6 cellular contexts compared by ENCODE assay signal in the genomic region with DNA sequence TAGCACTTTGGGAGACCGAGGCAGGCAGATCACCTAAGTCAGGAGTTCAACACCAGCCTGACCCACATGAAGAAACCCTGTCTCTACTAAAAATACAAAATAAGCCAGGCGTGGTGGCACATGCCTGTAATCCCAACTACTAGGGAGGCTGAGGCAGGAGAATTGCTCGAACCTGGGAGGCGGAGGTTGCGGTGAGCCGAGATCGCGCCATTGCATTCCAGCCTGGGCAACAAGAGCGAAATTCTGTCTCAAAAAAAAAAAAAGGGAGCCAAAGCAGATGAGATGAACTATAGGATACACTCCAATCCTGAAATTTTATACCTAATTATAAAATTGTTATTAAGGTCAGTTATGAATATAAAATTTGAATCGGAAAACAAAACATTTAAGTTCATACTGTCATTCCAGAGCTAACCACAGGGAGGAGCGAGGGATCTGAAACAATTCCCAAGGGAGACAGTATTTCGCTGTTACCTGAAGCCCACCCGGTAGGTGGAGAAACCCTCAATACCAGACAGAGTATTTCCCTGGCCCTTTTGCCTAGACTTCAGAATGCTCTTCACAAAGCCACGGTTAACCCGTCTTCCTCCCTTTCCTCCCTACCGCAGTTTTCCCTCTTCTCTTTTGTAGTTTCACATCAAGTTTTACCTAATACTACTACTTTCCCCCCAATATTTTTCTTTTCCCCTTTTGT. TPM values are rescaled to one million over a fixed set of nuclear protein-coding genes. Genes with fewer than 3 reads are reported as not detected.
DNase-seq lines count a peak whose midpoint lies in the region; ATAC-seq and TF ChIP-seq lines count a peak whose summit lies in the region.

No MANE protein-coding gene starts in this region.

- no peak overlapping the region for H2AFZ ChIP-seq in KMS-11 (ENCODE audit: low read depth)

- TF ChIP-seq CTCF in CD4-positive, alpha-beta T cell (IDR thresholded peaks at IDR 0.05): no peak
- TF ChIP-seq CTCF in KMS-11 (conservative IDR thresholded peaks at IDR 0.05; ENCODE audit: low read depth, low read length): peak; percentile 36; the same call in 1 of the 2 replicates

- H3K27ac Mint-ChIP-seq in CD4-positive, alpha-beta T cell: peak overlapping the region; percentile 82
- peak overlapping the region; percentile 58 for H3K27ac Mint-ChIP-seq in activated CD4-positive, alpha-beta memory T cell treated with anti-CD3 and anti-CD28 coated beads, Interleukin-2, amount 10 ng/mL, durations not matched to agents 7 days and 5 days

- peaks cover 36% of the 10 kb centered on the region for H3K4me1 ChIP-seq in KMS-11 (ENCODE audit: low read depth, poor library complexity, severe bottlenecking)

- no peaks in the 10 kb centered on the region for H3K36me3 ChIP-seq in KMS-11 (ENCODE audit: insufficient read depth)

- peaks cover 15% of the 10 kb centered on the region for H3K36me3 Mint-ChIP-seq in CD4-positive, alpha-beta T cell (ENCODE audit: low read depth)
- peaks cover 41% of the 10 kb centered on the region for H3K36me3 Mint-ChIP-seq in activated CD4-positive, alpha-beta memory T cell treated with anti-CD3 and anti-CD28 coated beads, Interleukin-2, amount 10 ng/mL, durations not matched to agents 7 days and 5 days (ENCODE audit: low read depth)

- no peak overlapping the region for H3K4me3 ChIP-seq in KMS-11 (IDR thresholded peaks at IDR 0.05; ENCODE audit: insufficient read depth, low read depth, low read length)

- H3K9me3 ChIP-seq in CD4-positive, alpha-beta T cell (ENCODE audit: control insufficient read depth, low read length): no peaks in the 10 kb centered on the region

- POLR2A ChIA-PET in CD4-positive, alpha-beta T cell (lab: Charles Lee): interaction anchor here (0.7 to 2.7 kb wide), 3 partner anchors 28 to 223 kb away, joined by 3 to 16 read pairs (median 3); partner anchors contain the start of gene ZNF513
- POLR2A ChIA-PET in activated CD4-positive, alpha-beta memory T cell treated with anti-CD3 and anti-CD28 coated beads, Interleukin-2, amount 10 ng/mL, durations not matched to agents 7 days and 5 days (lab: Charles Lee): interaction anchor here (1.0 to 6.3 kb wide), 5 partner anchors 16 to 85 kb away, joined by 3 to 155 read pairs (median 5); partner anchors contain the start of genes MPV17 and NRBP1

- H3K4me1 Mint-ChIP-seq in CD4-positive, alpha-beta T cell (ENCODE audit: low read depth): peaks cover 45% of the 10 kb centered on the region
- H3K4me1 Mint-ChIP-seq in activated CD4-positive, alpha-beta memory T cell treated with anti-CD3 and anti-CD28 coated beads, Interleukin-2, amount 10 ng/mL, durations not matched to agents 7 days and 5 days: peaks cover 56% of the 10 kb centered on the region

- no peak for ATAC-seq in CD4-positive, alpha-beta T cell (ENCODE audit: poor library complexity)
- ATAC-seq in left lobe of liver: peak; percentile 20
- no peak for ATAC-seq in GM18517 (IDR thresholded peaks at IDR 0.05; ENCODE audit: unreplicated experiment)
- ATAC-seq in GM18909 (IDR thresholded peaks at IDR 0.05; ENCODE audit: poor library complexity, unreplicated experiment): no peak

- DNase-seq in CD4-positive, alpha-beta T cell: no peak
- no peak for DNase-seq in activated CD4-positive, alpha-beta memory T cell treated with anti-CD3 and anti-CD28 coated beads, Interleukin-2, amount 10 ng/mL, durations not matched to agents 7 days and 5 days
- no peak for DNase-seq in left lobe of liver (ENCODE audit: low spot score)

- no peaks in the 10 kb centered on the region for H3K27me3 Mint-ChIP-seq in CD4-positive, alpha-beta T cell
- H3K27me3 Mint-ChIP-seq in activated CD4-positive, alpha-beta memory T cell treated with anti-CD3 and anti-CD28 coated beads, Interleukin-2, amount 10 ng/mL, durations not matched to agents 7 days and 5 days: peaks cover 4% of the 10 kb centered on the region

- peaks cover 64% of the 10 kb centered on the region for H3K79me2 ChIP-seq in KMS-11 (ENCODE audit: insufficient read depth, low read depth)

- H3K27ac ChIP-seq in CD4-positive, alpha-beta T cell (ENCODE audit: low read depth, low read length): no peak overlapping the region
- H3K27ac ChIP-seq in KMS-11: peak overlapping the region; percentile 73; the same call in 1 of the 2 replicates

- H3K4me3 Mint-ChIP-seq in CD4-positive, alpha-beta T cell: peak overlapping the region; percentile 90
- peak overlapping the region; percentile 82 for H3K4me3 Mint-ChIP-seq in activated CD4-positive, alpha-beta memory T cell treated with anti-CD3 and anti-CD28 coated beads, Interleukin-2, amount 10 ng/mL, durations not matched to agents 7 days and 5 days

- H3K9ac ChIP-seq in KMS-11: peak overlapping the region; percentile 85; the same call in 1 of the 2 replicates

- CTCF ChIA-PET in CD4-positive, alpha-beta T cell (lab: Charles Lee): interaction anchor here (1.4 to 2.3 kb wide), 2 partner anchors 16 to 22 kb away, joined by 3 to 12 read pairs; no protein-coding TSS in a partner anchor
- CTCF ChIA-PET in activated CD4-positive, alpha-beta memory T cell treated with anti-CD3 and anti-CD28 coated beads, Interleukin-2, amount 10 ng/mL, durations not matched to agents 7 days and 5 days (lab: Charles Lee): interaction anchor here (2.8 to 4.3 kb wide), 2 partner anchors 22 to 275 kb away, joined by 11 to 33 read pairs; partner anchors contain the start of gene NRBP1

- intact Hi-C loops in CD4-positive, alpha-beta T cell (cut with DNase I, micrococcal nuclease): loop anchor here (1.0 to 10.0 kb wide), 4 partner anchors 27 to 217 kb away; partner anchors contain the start of genes CCDC121 (in 1 of the 2), GPN1 (in 1 of the 2), GTF3C2 (in 1 of the 2) and ZNF512 (in 1 of the 2)

- no peaks in the 10 kb centered on the region for H3K9me3 Mint-ChIP-seq in CD4-positive, alpha-beta T cell
- H3K9me3 Mint-ChIP-seq in activated CD4-positive, alpha-beta memory T cell treated with anti-CD3 and anti-CD28 coated beads, Interleukin-2, amount 10 ng/mL, durations not matched to agents 7 days and 5 days: no peaks in the 10 kb centered on the region

- peak overlapping the region; percentile 77 for H3K4me2 ChIP-seq in KMS-11

- no peaks in the 10 kb centered on the region for H3K27me3 ChIP-seq in CD4-positive, alpha-beta T cell (ENCODE audit: control insufficient read depth, insufficient read depth, low read length)
- H3K27me3 ChIP-seq in KMS-11 (ENCODE audit: insufficient read depth, low read depth): no peaks in the 10 kb centered on the region

- peaks cover 16% of the 10 kb centered on the region; the same call in 1 of the 2 replicates for H4K20me1 ChIP-seq in KMS-11 (ENCODE audit: insufficient read depth)

RNA-seq across cellular contexts. Expression of gene PPM1G, which starts 1.4 kb away (rescaled TPM):
- total RNA-seq in CD4-positive, alpha-beta T cell: 10 to 100 TPM; 30.4 to 31.2 TPM
- 100 to 1,000 TPM; 119 to 122 TPM for total RNA-seq in activated CD4-positive, alpha-beta memory T cell treated with anti-CD3 and anti-CD28 coated beads, Interleukin-2, amount 10 ng/mL, durations not matched to agents 7 days and 5 days
- 23.3 TPM for total RNA-seq in left lobe of liver

RNA-seq across cellular contexts. Expression of gene NRBP1, which starts 20.5 kb away (rescaled TPM):
- total RNA-seq in CD4-positive, alpha-beta T cell: 100 to 1,000 TPM; 169 to 181 TPM
- 100 to 1,000 TPM; 103 to 104 TPM for total RNA-seq in activated CD4-positive, alpha-beta memory T cell treated with anti-CD3 and anti-CD28 coated beads, Interleukin-2, amount 10 ng/mL, durations not matched to agents 7 days and 5 days
- total RNA-seq in left lobe of liver: 37.2 TPM

RNA-seq across cellular contexts. Expression of gene ZNF513, which starts 27.4 kb away (rescaled TPM):
- 10 to 100 TPM; 22.8 to 22.9 TPM for total RNA-seq in CD4-positive, alpha-beta T cell
- 10 to 100 TPM; 15.6 to 16.7 TPM for total RNA-seq in activated CD4-positive, alpha-beta memory T cell treated with anti-CD3 and anti-CD28 coated beads, Interleukin-2, amount 10 ng/mL, durations not matched to agents 7 days and 5 days
- total RNA-seq in left lobe of liver: 10.5 TPM

RNA-seq across cellular contexts. Expression of gene KRTCAP3, which starts 34.2 kb away (rescaled TPM):
- 10 to 100 TPM; 11.5 to 12.8 TPM for total RNA-seq in CD4-positive, alpha-beta T cell
- 10 to 100 TPM in 1 of 2 experiments, 1 to 10 TPM in 1; 7.5 to 10.1 TPM for total RNA-seq in activated CD4-positive, alpha-beta memory T cell treated with anti-CD3 and anti-CD28 coated beads, Interleukin-2, amount 10 ng/mL, durations not matched to agents 7 days and 5 days
- total RNA-seq in left lobe of liver: 7.1 TPM

RNA-seq across cellular contexts. Expression of gene SNX17, which starts 37.5 kb away (rescaled TPM):
- 10 to 100 TPM; 66.3 to 67.9 TPM for total RNA-seq in CD4-positive, alpha-beta T cell
- 100 to 1,000 TPM; 116 to 123 TPM for total RNA-seq in activated CD4-positive, alpha-beta memory T cell treated with anti-CD3 and anti-CD28 coated beads, Interleukin-2, amount 10 ng/mL, durations not matched to agents 7 days and 5 days
- total RNA-seq in left lobe of liver: 56.1 TPM
